In genomic region chr12:104575442-104575841, GRCh38 we compare ENCODE assay signal across 13 cellular contexts.
DNase-seq lines count a peak whose midpoint lies in the region; ATAC-seq and TF ChIP-seq lines count a peak whose summit lies in the region.
"Had no signal": no experiment of that assay in that cellular context is flagged by ENCODE, and none has a peak within 500 bp of the region (broad histone marks: within the 10 kb centered on the region; RNA-seq: fewer than 3 reads in every experiment).

No MANE protein-coding gene starts in this region.

- no peak overlapping the region for H3K27ac ChIP-seq in CD8-positive, alpha-beta memory T cell (ENCODE audit: low read depth, low read length)
- H3K27ac ChIP-seq in OCI-LY1 (ENCODE audit: low read depth, low read length, poor library complexity, severe bottlenecking): peak overlapping the region; percentile 56

- peak overlapping the region in 1 of 7 donors; percentile 4 for H3K4me3 Mint-ChIP-seq in CD8-positive, alpha-beta memory T cell
- no peak overlapping the region for H3K4me3 Mint-ChIP-seq in natural killer cell
- H3K4me3 Mint-ChIP-seq: activated CD4-positive, alpha-beta T cell treated with anti-CD3 and anti-CD28 coated beads for 36 hours; activated T-cell treated with anti-CD3 and anti-CD28 coated beads, Interleukin-2, amount 50 U/mL, for 24 hours had no signal

- peaks cover 51% of the 10 kb centered on the region for H3K4me1 ChIP-seq in CD8-positive, alpha-beta memory T cell (ENCODE audit: insufficient read depth, low read length)
- peaks cover 69% of the 10 kb centered on the region for H3K4me1 ChIP-seq in OCI-LY1 (ENCODE audit: insufficient read depth, low read length, severe bottlenecking)

- H3K36me3 Mint-ChIP-seq in CD8-positive, alpha-beta memory T cell: peaks cover 0 to 9% (median 7%) of the 10 kb centered on the region in 3 donors
- H3K36me3 Mint-ChIP-seq in natural killer cell: no peaks in the 10 kb centered on the region

- no peaks in the 10 kb centered on the region for H4K20me1 ChIP-seq in OCI-LY1 (ENCODE audit: insufficient read depth, low read length)

- H3F3A ChIP-seq in OCI-LY1 (ENCODE audit: insufficient read depth, low read length): no peaks in the 10 kb centered on the region

- no peak overlapping the region; the same call in 1 of the 2 replicates for H3K9ac ChIP-seq in OCI-LY1 (ENCODE audit: low read length)

- no peaks in the 10 kb centered on the region for H3K9me3 ChIP-seq in CD8-positive, alpha-beta memory T cell (ENCODE audit: low read length)
- no peaks in the 10 kb centered on the region for H3K9me3 ChIP-seq in OCI-LY1 (ENCODE audit: low read length)

- H3K27ac Mint-ChIP-seq in CD8-positive, alpha-beta memory T cell: peak overlapping the region in 6 of 8 donors; percentile 34 to 70 (median 48)
- peak overlapping the region; percentile 54 for H3K27ac Mint-ChIP-seq in natural killer cell
- H3K27ac Mint-ChIP-seq: activated CD4-positive, alpha-beta T cell treated with anti-CD3 and anti-CD28 coated beads for 36 hours; activated T-cell treated with anti-CD3 and anti-CD28 coated beads, Interleukin-2, amount 50 U/mL, for 24 hours had no signal

- POLR2A ChIA-PET in CD8-positive, alpha-beta memory T cell (lab: Charles Lee): interaction anchor here (0.8 kb wide), 1 partner anchor 45 kb away, joined by 3 read pairs; no protein-coding TSS in a partner anchor

- H2AFZ ChIP-seq in OCI-LY1 (ENCODE audit: low read length): no peak overlapping the region

- ATAC-seq in natural killer cell (no peak), Right ventricle myocardium inferior (no peak)
- ATAC-seq: activated CD4-positive, alpha-beta T cell treated with anti-CD3 and anti-CD28 coated beads for 36 hours; sciatic nerve had no signal

- H3K9me2 ChIP-seq in OCI-LY1 (ENCODE audit: low read depth, low read length): no peaks in the 10 kb centered on the region

- no peak overlapping the region; the same call in 1 of the 2 replicates for H3K4me2 ChIP-seq in OCI-LY1 (ENCODE audit: low read length)

- TF ChIP-seq CTCF in OCI-LY1 (IDR thresholded peaks at IDR 0.05; ENCODE audit: low read length) (no peak), natural killer cell (IDR thresholded peaks at IDR 0.05) (no peak), foreskin fibroblast (IDR thresholded peaks at IDR 0.05; ENCODE audit: low read depth, low read length) (no peak)

- H3K4me1 Mint-ChIP-seq in CD8-positive, alpha-beta memory T cell: peaks cover 58 to 79% (median 64%) of the 10 kb centered on the region in 3 donors
- peaks cover 73 to 77% of the 10 kb centered on the region in 2 donors for H3K4me1 Mint-ChIP-seq in natural killer cell

- H3K9me3 Mint-ChIP-seq in CD8-positive, alpha-beta memory T cell: no peaks in the 10 kb centered on the region
- no peaks in the 10 kb centered on the region for H3K9me3 Mint-ChIP-seq in natural killer cell
- H3K9me3 Mint-ChIP-seq: activated T-cell treated with anti-CD3 and anti-CD28 coated beads, Interleukin-2, amount 50 U/mL, for 24 hours had no signal

- intact Hi-C loops in natural killer cell (cut with micrococcal nuclease) (no loop called here), Right ventricle myocardium inferior (cut with DNase I) (no loop called here)

- H3K79me2 ChIP-seq in OCI-LY1 (ENCODE audit: insufficient read depth, low read length): no peaks in the 10 kb centered on the region

- no peak overlapping the region for H3K4me3 ChIP-seq in CD8-positive, alpha-beta memory T cell (ENCODE audit: low read length)
- H3K4me3 ChIP-seq in OCI-LY1 (ENCODE audit: low read depth, low read length, poor library complexity, severe bottlenecking) (no peak overlapping the region), foreskin fibroblast (ENCODE audit: low read depth in 1 of 2, low read length in 2 of 2) (no peak overlapping the region)

- no peaks in the 10 kb centered on the region for H3K27me3 Mint-ChIP-seq in CD8-positive, alpha-beta memory T cell
- H3K27me3 Mint-ChIP-seq in natural killer cell (ENCODE audit: low read depth in 2 of 2): no peaks in the 10 kb centered on the region
- H3K27me3 Mint-ChIP-seq: activated CD4-positive, alpha-beta T cell treated with anti-CD3 and anti-CD28 coated beads for 36 hours; activated T-cell treated with anti-CD3 and anti-CD28 coated beads, Interleukin-2, amount 50 U/mL, for 24 hours had no signal

- DNase-seq in NCI-H345 (lab: John Stamatoyannopoulos, UW): peak; percentile 18
- DNase-seq in NCI-H345 treated with DMSO at 0.1 percent for 48 hours (lab: John Stamatoyannopoulos, UW; ENCODE audit: unreplicated experiment): no peak
- DNase-seq in CD8-positive, alpha-beta memory T cell: no peak
- DNase-seq in natural killer cell: no peak
- no peak for DNase-seq in SW 1271 (lab: John Stamatoyannopoulos, UW)
- DNase-seq in Right ventricle myocardium inferior (ENCODE audit: missing footprints): no peak
- DNase-seq in foreskin fibroblast: no peak
- DNase-seq: activated T-cell treated with anti-CD3 and anti-CD28 coated beads, Interleukin-2, amount 50 U/mL, for 24 hours; NCI-H2081; Right ventricle myocardium superior had no signal

- H3K36me3 ChIP-seq in CD8-positive, alpha-beta memory T cell (ENCODE audit: insufficient read depth, low read length): no peaks in the 10 kb centered on the region
- H3K36me3 ChIP-seq in OCI-LY1 (ENCODE audit: insufficient read depth, low read length): no peaks in the 10 kb centered on the region

- CTCF ChIA-PET in CD8-positive, alpha-beta memory T cell (lab: Charles Lee): interaction anchor here (0.6 kb wide), 1 partner anchor 77 kb away, joined by 3 read pairs; no protein-coding TSS in a partner anchor

- no peaks in the 10 kb centered on the region for H3K27me3 ChIP-seq in CD8-positive, alpha-beta memory T cell (ENCODE audit: insufficient read depth, low read length, poor library complexity, severe bottlenecking)
- no peaks in the 10 kb centered on the region for H3K27me3 ChIP-seq in OCI-LY1 (ENCODE audit: insufficient read depth, low read length)
